ENCODE assay signal across 10 cellular contexts in the genomic region with DNA sequence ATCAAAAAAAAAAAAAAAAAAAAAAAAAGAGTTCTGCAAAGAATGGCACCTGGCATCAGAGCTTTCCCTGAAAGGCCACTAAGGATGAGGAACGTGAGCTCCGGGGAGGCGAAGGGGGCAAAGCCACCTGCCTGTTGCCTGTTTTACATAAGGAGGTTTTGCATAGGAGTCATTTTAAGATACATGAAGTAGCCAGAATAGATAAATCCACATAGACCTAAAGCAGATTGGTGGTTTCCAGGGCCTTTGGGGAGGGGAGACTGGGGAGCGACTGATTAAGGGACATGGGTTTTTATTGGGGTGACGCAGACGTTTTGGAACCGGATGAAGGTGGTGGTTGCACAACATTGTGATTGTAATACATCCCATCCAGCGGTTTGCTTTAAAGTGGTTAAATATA. TPM values are rescaled to one million over a fixed set of nuclear protein-coding genes. Genes with fewer than 3 reads are reported as not detected.
DNase-seq lines count a peak whose midpoint lies in the region; ATAC-seq, FAIRE-seq and TF ChIP-seq lines count a peak whose summit lies in the region.
"Had no signal": no experiment of that assay in that cellular context is flagged by ENCODE, and none has a peak within 500 bp of the region (broad histone marks: within the 10 kb centered on the region; RNA-seq: fewer than 3 reads in every experiment).

No MANE protein-coding gene starts in this region.

- no peaks in the 10 kb centered on the region for H3K9me3 Mint-ChIP-seq in astrocyte (ENCODE audit: unreplicated experiment)
- no peaks in the 10 kb centered on the region for H3K9me3 Mint-ChIP-seq in WTC11
- no peaks in the 10 kb centered on the region for H3K9me3 Mint-ChIP-seq in activated CD4-positive, alpha-beta T cell treated with anti-CD3 and anti-CD28 coated beads for 36 hours (ENCODE audit: low read depth)
- no peaks in the 10 kb centered on the region for H3K9me3 Mint-ChIP-seq in activated T-cell treated with anti-CD3 and anti-CD28 coated beads, Interleukin-2, amount 50 U/mL, for 72 hours

- peak; percentile 62 for DNase-seq in BJ (ENCODE audit: low read depth)
- peak; percentile 59 for DNase-seq in astrocyte (ENCODE audit: low read depth)
- no peak for DNase-seq in WTC11 (ENCODE audit: low spot score)
- no peak for DNase-seq in activated CD4-positive, alpha-beta T cell treated with anti-CD3 and anti-CD28 coated beads for 36 hours
- DNase-seq in hypothalamus (lab: John Stamatoyannopoulos, UW) = no peak
- no peak for DNase-seq in activated T-cell treated with anti-CD3 and anti-CD28 coated beads, Interleukin-2, amount 50 U/mL, for 72 hours
- DNase-seq: activated CD4-positive, CD25-positive, alpha-beta regulatory T cell treated with anti-CD3 and anti-CD28 coated beads, Interleukin-2, amount 50 U/mL, for 72 hours had no signal

- POLR2A ChIA-PET in BJ (lab: Charles Lee) (no interaction called here), WTC11 (lab: Charles Lee) (interaction anchor here (0.6 kb wide), 1 partner anchor 10 kb away, joined by 5 read pairs; no protein-coding TSS in a partner anchor)
- POLR2A ChIA-PET in activated CD4-positive, alpha-beta T cell treated with anti-CD3 and anti-CD28 coated beads for 36 hours (lab: Charles Lee) = no interaction called here

- no peaks in the 10 kb centered on the region for H3K27me3 Mint-ChIP-seq in astrocyte (ENCODE audit: low read depth, unreplicated experiment)
- no peaks in the 10 kb centered on the region for H3K27me3 Mint-ChIP-seq in WTC11 (ENCODE audit: low read depth)
- peaks cover 24% of the 10 kb centered on the region for H3K27me3 Mint-ChIP-seq in activated CD4-positive, alpha-beta T cell treated with anti-CD3 and anti-CD28 coated beads for 36 hours
- peaks cover 37% of the 10 kb centered on the region for H3K27me3 Mint-ChIP-seq in activated T-cell treated with anti-CD3 and anti-CD28 coated beads, Interleukin-2, amount 50 U/mL, for 72 hours (ENCODE audit: low read depth)

- CTCF ChIA-PET in BJ (lab: Yijun Ruan, JAX) = no interaction called here
- CTCF ChIA-PET in WTC11 (lab: Charles Lee) = interaction anchor here (0.6 kb wide), 2 partner anchors 78 to 132 kb away, joined by 3 to 4 read pairs; no protein-coding TSS in a partner anchor
- CTCF ChIA-PET in activated CD4-positive, alpha-beta T cell treated with anti-CD3 and anti-CD28 coated beads for 36 hours (lab: Charles Lee) = interaction anchor here (0.7 kb wide), 1 partner anchor 431 kb away, joined by 3 read pairs; no protein-coding TSS in a partner anchor

- H3K4me3 Mint-ChIP-seq in astrocyte (ENCODE audit: unreplicated experiment) (no peak overlapping the region), WTC11 (no peak overlapping the region)
- H3K4me3 Mint-ChIP-seq in activated CD4-positive, alpha-beta T cell treated with anti-CD3 and anti-CD28 coated beads for 36 hours = no peak overlapping the region
- no peak overlapping the region for H3K4me3 Mint-ChIP-seq in activated T-cell treated with anti-CD3 and anti-CD28 coated beads, Interleukin-2, amount 50 U/mL, for 72 hours

- FAIRE-seq in astrocyte (lab: Jason Lieb, UNC) = no peak

- H3K9me3 ChIP-seq in astrocyte (ENCODE audit: insufficient read depth, low read depth, low read length) = no peaks in the 10 kb centered on the region
- H3K9me3 ChIP-seq: mucosa of descending colon had no signal

- no peak overlapping the region for H3K9ac ChIP-seq in astrocyte (ENCODE audit: low read length)

- TF ChIP-seq CTCF in BJ (IDR thresholded peaks at IDR 0.05; ENCODE audit: insufficient read depth, low read depth, low read length) (no peak), astrocyte (IDR thresholded peaks at IDR 0.05; ENCODE audit: insufficient read depth, low read depth, low read length) (no peak), WTC11 (IDR thresholded peaks at IDR 0.05) (no peak)

- H3K36me3 ChIP-seq in BJ (ENCODE audit: control insufficient read depth, insufficient read depth, low read length) = peaks cover 7% of the 10 kb centered on the region
- peaks cover 9% of the 10 kb centered on the region for H3K36me3 ChIP-seq in astrocyte (ENCODE audit: insufficient read depth, low read length)

- H3K4me1 Mint-ChIP-seq in astrocyte (ENCODE audit: low read depth, unreplicated experiment) = peaks cover 64% of the 10 kb centered on the region
- peaks cover 29% of the 10 kb centered on the region for H3K4me1 Mint-ChIP-seq in WTC11
- H3K4me1 Mint-ChIP-seq in activated CD4-positive, alpha-beta T cell treated with anti-CD3 and anti-CD28 coated beads for 36 hours = peaks cover 5% of the 10 kb centered on the region
- peaks cover 19% of the 10 kb centered on the region for H3K4me1 Mint-ChIP-seq in activated T-cell treated with anti-CD3 and anti-CD28 coated beads, Interleukin-2, amount 50 U/mL, for 72 hours (ENCODE audit: low read depth)

- peaks cover 99% of the 10 kb centered on the region for H3K79me2 ChIP-seq in astrocyte (ENCODE audit: insufficient read depth, low read length)

- H4K20me1 ChIP-seq in astrocyte (ENCODE audit: insufficient read depth, low read length) = peaks cover 86% of the 10 kb centered on the region

- H3K4me3 ChIP-seq in BJ (ENCODE audit: low read depth, low read length) = no peak overlapping the region
- no peak overlapping the region for H3K4me3 ChIP-seq in astrocyte (ENCODE audit: insufficient read depth, low read depth, low read length)
- H3K4me3 ChIP-seq: mucosa of descending colon had no signal

- H2AFZ ChIP-seq in astrocyte (ENCODE audit: low read depth, low read length) = no peak overlapping the region

- peaks cover 80% of the 10 kb centered on the region for H3K4me1 ChIP-seq in astrocyte (ENCODE audit: insufficient read depth, low read length)

- no peak overlapping the region for H3K27ac ChIP-seq in astrocyte (ENCODE audit: low read depth, low read length)

- peaks cover 14% of the 10 kb centered on the region for H3K36me3 Mint-ChIP-seq in astrocyte (ENCODE audit: low read depth, unreplicated experiment)
- H3K36me3 Mint-ChIP-seq in WTC11 = no peaks in the 10 kb centered on the region
- no peaks in the 10 kb centered on the region for H3K36me3 Mint-ChIP-seq in activated CD4-positive, alpha-beta T cell treated with anti-CD3 and anti-CD28 coated beads for 36 hours (ENCODE audit: low read depth)
- no peaks in the 10 kb centered on the region for H3K36me3 Mint-ChIP-seq in activated T-cell treated with anti-CD3 and anti-CD28 coated beads, Interleukin-2, amount 50 U/mL, for 72 hours (ENCODE audit: insufficient read depth in 2 of 2)

- no peak overlapping the region for H3K4me2 ChIP-seq in astrocyte (ENCODE audit: low read length)

- H3K27ac Mint-ChIP-seq in astrocyte (ENCODE audit: unreplicated experiment) (no peak overlapping the region), WTC11 (no peak overlapping the region)
- no peak overlapping the region for H3K27ac Mint-ChIP-seq in activated CD4-positive, alpha-beta T cell treated with anti-CD3 and anti-CD28 coated beads for 36 hours
- no peak overlapping the region for H3K27ac Mint-ChIP-seq in activated T-cell treated with anti-CD3 and anti-CD28 coated beads, Interleukin-2, amount 50 U/mL, for 72 hours

- intact Hi-C loops in activated CD4-positive, alpha-beta T cell treated with anti-CD3 and anti-CD28 coated beads for 36 hours (cut with DNase I, micrococcal nuclease) = no loop called here

- H3K27me3 ChIP-seq in BJ (ENCODE audit: control insufficient read depth, insufficient read depth, low read length) (no peaks in the 10 kb centered on the region), astrocyte (ENCODE audit: insufficient read depth, low read length) (no peaks in the 10 kb centered on the region)

- ATAC-seq in GM19324 (IDR thresholded peaks at IDR 0.05; ENCODE audit: low FRiP score, unreplicated experiment) = peak; percentile 59
- ATAC-seq in HG03108 (IDR thresholded peaks at IDR 0.05; ENCODE audit: unreplicated experiment) = peak; percentile 56
- ATAC-seq in WTC11 = no peak
- no peak for ATAC-seq in activated CD4-positive, alpha-beta T cell treated with anti-CD3 and anti-CD28 coated beads for 36 hours
- no peak for ATAC-seq in activated T-cell treated with anti-CD3 and anti-CD28 coated beads, Interleukin-2, amount 50 U/mL, for 72 hours (replicated peaks in 1 of 2)

TF ChIP-seq in WTC11, 78 proteins besides CTCF, POLR2A, EP300 and RAD21 (continues in another document):
- TF ChIP-seq, protein P1, sequence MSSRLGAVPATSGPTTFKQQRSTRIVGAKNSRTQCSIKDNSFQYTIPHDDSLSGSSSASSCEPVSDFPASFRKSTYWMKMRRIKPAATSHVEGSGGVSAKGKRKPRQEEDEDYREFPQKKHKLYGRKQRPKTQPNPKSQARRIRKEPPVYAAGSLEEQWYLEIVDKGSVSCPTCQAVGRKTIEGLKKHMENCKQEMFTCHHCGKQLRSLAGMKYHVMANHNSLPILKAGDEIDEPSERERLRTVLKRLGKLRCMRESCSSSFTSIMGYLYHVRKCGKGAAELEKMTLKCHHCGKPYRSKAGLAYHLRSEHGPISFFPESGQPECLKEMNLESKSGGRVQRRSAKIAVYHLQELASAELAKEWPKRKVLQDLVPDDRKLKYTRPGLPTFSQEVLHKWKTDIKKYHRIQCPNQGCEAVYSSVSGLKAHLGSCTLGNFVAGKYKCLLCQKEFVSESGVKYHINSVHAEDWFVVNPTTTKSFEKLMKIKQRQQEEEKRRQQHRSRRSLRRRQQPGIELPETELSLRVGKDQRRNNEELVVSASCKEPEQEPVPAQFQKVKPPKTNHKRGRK (CRISPR knock-in tag; IDR thresholded peaks at IDR 0.05; ENCODE audit: borderline replicate concordance) = no peak
- no peak for TF ChIP-seq CREB1 (CRISPR knock-in tag; IDR thresholded peaks at IDR 0.05)
- TF ChIP-seq, protein P2, sequence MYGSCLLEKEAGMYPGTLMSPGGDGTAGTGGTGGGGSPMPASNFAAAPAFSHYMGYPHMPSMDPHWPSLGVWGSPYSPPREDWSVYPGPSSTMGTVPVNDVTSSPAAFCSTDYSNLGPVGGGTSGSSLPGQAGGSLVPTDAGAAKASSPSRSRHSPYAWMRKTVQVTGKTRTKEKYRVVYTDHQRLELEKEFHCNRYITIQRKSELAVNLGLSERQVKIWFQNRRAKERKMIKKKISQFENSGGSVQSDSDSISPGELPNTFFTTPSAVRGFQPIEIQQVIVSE (CRISPR knock-in tag; IDR thresholded peaks at IDR 0.05; ENCODE audit: borderline replicate concordance) = no peak
- TF ChIP-seq MYBL2 (CRISPR knock-in tag; IDR thresholded peaks at IDR 0.05) = no peak

RNA-seq across cellular contexts. Expression of a gene that starts 7.1 kb away (rescaled TPM):
- polyA plus RNA-seq in BJ (2011; rRNA removed) = 71.1 and 73.6 TPM in 2 replicates
- polyA minus RNA-seq in BJ (2011; rRNA and poly(A)+ RNA removed) = 72.5 and 76.5 TPM in 2 replicates
- 55.7 and 76.8 TPM in 2 replicates for total RNA-seq in astrocyte
- total RNA-seq in WTC11 (2021) = 19.2 to 23.0 TPM (median 21.4 TPM) in 3 replicates
- total RNA-seq in activated CD4-positive, alpha-beta T cell treated with anti-CD3 and anti-CD28 coated beads for 36 hours = 10 to 100 TPM in 1 of 2 experiments, 1 to 10 TPM in 1; 6.4 to 10.1 TPM
- total RNA-seq in activated T-cell treated with anti-CD3 and anti-CD28 coated beads, Interleukin-2, amount 50 U/mL, for 72 hours = 1 to 10 TPM; 8.1 to 8.5 TPM

Comparison
In these comparisons a context has a peak if more than half of its experiments do, and no peak if none do; other contexts are left out.
1. DNase-seq: peak in BJ (single experiment) and astrocyte (single experiment); none in WTC11 (single experiment), activated CD4-positive, alpha-beta T cell treated with anti-CD3 and anti-CD28 coated beads for 36 hours (single experiment), hypothalamus (0 of 51) and activated T-cell treated with anti-CD3 and anti-CD28 coated beads, Interleukin-2, amount 50 U/mL, for 72 hours (0 of 2).
2. ATAC-seq: peak in GM19324 (single experiment) and HG03108 (single experiment); none in WTC11 (single experiment), activated CD4-positive, alpha-beta T cell treated with anti-CD3 and anti-CD28 coated beads for 36 hours (single experiment) and activated T-cell treated with anti-CD3 and anti-CD28 coated beads, Interleukin-2, amount 50 U/mL, for 72 hours (0 of 2).